1 cellular context compared by ENCODE assay signal in the genomic region with DNA sequence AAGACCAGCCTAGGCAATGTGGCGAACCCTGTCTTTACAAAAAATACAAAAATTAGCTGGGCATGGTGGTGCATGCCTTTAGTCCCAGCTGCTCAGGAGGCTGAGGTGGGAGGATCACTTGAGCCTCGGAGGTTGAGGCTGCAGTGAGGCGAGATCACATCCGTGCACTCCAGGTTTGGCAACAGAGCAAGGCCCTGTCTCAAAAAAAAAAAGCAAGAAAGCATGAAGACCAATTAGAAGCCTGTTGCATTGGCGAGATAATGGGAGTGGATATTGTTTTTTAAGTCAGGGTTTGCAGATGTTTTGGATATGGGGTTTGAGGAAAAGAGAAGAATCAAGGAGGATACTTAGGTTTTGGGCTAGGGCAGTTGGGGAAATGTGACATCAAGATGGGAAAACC.
TF ChIP-seq lines count a peak whose summit lies in the region.

No MANE protein-coding gene starts in this region.

TF ChIP-seq in SK-N-SH treated with all-trans-retinoic acid at 6 μM for 48 hours, 23 proteins besides CTCF, POLR2A, EP300 and RAD21:
- TF ChIP-seq CSDC2 (CRISPR knock-in tag; IDR thresholded peaks at IDR 0.05) (no peak), ZNF70 (CRISPR knock-in tag; IDR thresholded peaks at IDR 0.05) (no peak), PPARA (CRISPR knock-in tag; IDR thresholded peaks at IDR 0.05; ENCODE audit: borderline replicate concordance) (no peak), BACH2 (CRISPR knock-in tag; IDR thresholded peaks at IDR 0.05; ENCODE audit: borderline replicate concordance) (no peak), ZNF8 (CRISPR knock-in tag; IDR thresholded peaks at IDR 0.05) (no peak), OSR1 (CRISPR knock-in tag; IDR thresholded peaks at IDR 0.05) (no peak), TOX (CRISPR knock-in tag; IDR thresholded peaks at IDR 0.05; ENCODE audit: borderline replicate concordance) (no peak), ZFP3 (CRISPR knock-in tag; IDR thresholded peaks at IDR 0.05) (no peak)
- TF ChIP-seq, protein P1, sequence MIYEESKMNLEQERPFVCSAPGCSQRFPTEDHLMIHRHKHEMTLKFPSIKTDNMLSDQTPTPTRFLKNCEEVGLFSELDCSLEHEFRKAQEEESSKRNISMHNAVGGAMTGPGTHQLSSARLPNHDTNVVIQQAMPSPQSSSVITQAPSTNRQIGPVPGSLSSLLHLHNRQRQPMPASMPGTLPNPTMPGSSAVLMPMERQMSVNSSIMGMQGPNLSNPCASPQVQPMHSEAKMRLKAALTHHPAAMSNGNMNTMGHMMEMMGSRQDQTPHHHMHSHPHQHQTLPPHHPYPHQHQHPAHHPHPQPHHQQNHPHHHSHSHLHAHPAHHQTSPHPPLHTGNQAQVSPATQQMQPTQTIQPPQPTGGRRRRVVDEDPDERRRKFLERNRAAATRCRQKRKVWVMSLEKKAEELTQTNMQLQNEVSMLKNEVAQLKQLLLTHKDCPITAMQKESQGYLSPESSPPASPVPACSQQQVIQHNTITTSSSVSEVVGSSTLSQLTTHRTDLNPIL (CRISPR knock-in tag; IDR thresholded peaks at IDR 0.05; ENCODE audit: low read depth): no peak
